In genomic region chr7:43582503-43583423, GRCh38 we compare ENCODE assay signal across 9 cellular contexts. TPM values are rescaled to one million over a fixed set of nuclear protein-coding genes. Genes with fewer than 3 reads are reported as not detected.
A peak's percentile ranks its signal among the peaks of the same experiment; 100 is the strongest.
DNase-seq lines count a peak whose midpoint lies in the region; ATAC-seq, FAIRE-seq and TF ChIP-seq lines count a peak whose summit lies in the region.
"Had no signal": no experiment of that assay in that cellular context is flagged by ENCODE, and none has a peak within 500 bp of the region (broad histone marks: within the 10 kb centered on the region; RNA-seq: fewer than 3 reads in every experiment).

STK17A (plus strand) TSS chr7:43583108; CDS start chr7:43583244, 136 bp downstream.

- H3K27ac ChIP-seq in caudate nucleus (ENCODE audit: low read depth, low read length) = peak within 1 kb of the TSS; percentile 52

- intact Hi-C loops in activated B cell treated with CpG ODN at 0.5 μM for 24 hours (cut with micrococcal nuclease) = loop anchor here (1.0 to 5.0 kb wide), 11 partner anchors 9 to 1265 kb away; partner anchors contain the start of genes COA1, H2AZ2, MRPL32 and MRPS24

- DNase-seq in AG08395 (ENCODE audit: low spot score) (peak; percentile 95), NCI-H2196 treated with DMSO at 0.1 percent for 48 hours (lab: John Stamatoyannopoulos, UW; ENCODE audit: unreplicated experiment) (peak; percentile 95), activated B cell treated with CpG ODN at 0.5 μM for 24 hours (peak; percentile 94), caudate nucleus (lab: John Stamatoyannopoulos, UW) (peak in 60 of 61 donors; percentile 41 to 95 (median 86))
- peak; percentile 86 to 93 (median 91) for DNase-seq in stimulated activated CD4-positive, alpha-beta T cell treated with anti-CD3 and anti-CD28 coated beads, Interleukin-12 subunit alpha, Interleukin-12 subunit beta, amount 100 ng/mL, for 48 hours (ENCODE audit: low read depth in 2 of 3, low spot score in 1 of 3)

- peaks cover 41% of the 10 kb centered on the region for H3K4me1 Mint-ChIP-seq in activated B cell treated with CpG ODN at 0.5 μM for 24 hours

- FAIRE-seq in islet of Langerhans (lab: Jason Lieb, UNC) = peak; percentile 33
- FAIRE-seq: TTC549 had no signal

- H3K27me3 Mint-ChIP-seq in activated B cell treated with CpG ODN at 0.5 μM for 24 hours = no peaks in the 10 kb centered on the region

- H3K9me3 Mint-ChIP-seq in activated B cell treated with CpG ODN at 0.5 μM for 24 hours = no peaks in the 10 kb centered on the region

- H3K27ac Mint-ChIP-seq in activated B cell treated with CpG ODN at 0.5 μM for 24 hours = peak within 1 kb of the TSS; percentile 97

- peak; percentile 49 for ATAC-seq in GM18873 (IDR thresholded peaks at IDR 0.05; ENCODE audit: low FRiP score, unreplicated experiment)
- ATAC-seq in HG03139 (IDR thresholded peaks at IDR 0.05; ENCODE audit: unreplicated experiment) = peak; percentile 67
- ATAC-seq in activated B cell treated with CpG ODN at 0.5 μM for 24 hours (ENCODE audit: low read depth) = peak; percentile 84

- peaks cover 17% of the 10 kb centered on the region for H3K36me3 Mint-ChIP-seq in activated B cell treated with CpG ODN at 0.5 μM for 24 hours (ENCODE audit: low read depth)

- peak within 1 kb of the TSS; percentile 92 for H3K4me3 Mint-ChIP-seq in activated B cell treated with CpG ODN at 0.5 μM for 24 hours

- POLR2A ChIA-PET in activated B cell treated with CpG ODN at 0.5 μM for 24 hours (lab: Charles Lee) = interaction anchor here (0.5 to 7.9 kb wide), 46 partner anchors 9 to 1606 kb away, joined by 3 to 342 read pairs (median 4); partner anchors contain the start of genes BLVRA, COA1, MRPL32 and MRPS24

- peak; percentile 44 for TF ChIP-seq CTCF in activated B cell treated with CpG ODN at 0.5 μM for 24 hours (IDR thresholded peaks at IDR 0.05)

- CTCF ChIA-PET in activated B cell treated with CpG ODN at 0.5 μM for 24 hours (lab: Charles Lee) = interaction anchor here (0.6 to 11.2 kb wide), 60 partner anchors 8 to 1640 kb away, joined by 3 to 648 read pairs (median 6); partner anchors contain the start of genes COA1, MRPL32, MRPS24 and PSMA2

RNA-seq across cellular contexts. Expression of gene STK17A, which starts in this region (rescaled TPM):
- 67.1 and 68.6 TPM in 2 replicates for total RNA-seq in activated B cell treated with CpG ODN at 0.5 μM for 24 hours

Comparison
In these comparisons a context has a peak if more than half of its experiments do, and no peak if none do; other contexts are left out.
1. Peak in every context shown above with its lines: DNase-seq, ATAC-seq and H3K27ac ChIP-seq.